ENCODE assay signal across 22 cellular contexts in the genomic region with DNA sequence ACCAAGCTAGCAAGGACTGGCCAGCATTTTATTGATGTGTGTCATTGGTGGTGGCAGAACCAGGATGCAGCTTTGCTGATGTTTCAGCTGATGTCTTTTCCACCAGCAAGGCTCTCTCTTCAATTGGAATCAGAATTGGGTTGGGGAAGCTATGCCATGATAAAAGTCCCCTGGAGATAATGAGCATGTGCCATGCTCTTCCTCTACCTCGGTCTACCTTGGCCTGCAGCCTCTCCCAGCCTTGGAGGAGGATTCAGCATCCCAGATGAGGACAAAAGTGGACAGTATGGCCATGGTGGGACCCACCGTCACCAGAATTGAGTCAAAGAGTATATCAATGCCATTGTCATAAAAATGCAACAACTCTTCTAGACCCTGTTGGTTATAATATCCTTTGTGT. TPM values are rescaled to one million over a fixed set of nuclear protein-coding genes. Genes with fewer than 3 reads are reported as not detected.
DNase-seq lines count a peak whose midpoint lies in the region; TF ChIP-seq lines count a peak whose summit lies in the region.
"Had no signal": no experiment of that assay in that cellular context is flagged by ENCODE, and none has a peak within 500 bp of the region (broad histone marks: within the 10 kb centered on the region; RNA-seq: fewer than 3 reads in every experiment).

No MANE protein-coding gene starts in this region.

- TF ChIP-seq CTCF in HEK293 (tag by site-specific recombination; IDR thresholded peaks at IDR 0.05) = no peak
- no peak for TF ChIP-seq CTCF in osteocyte (IDR thresholded peaks at IDR 0.05)

- H3K4me3 Mint-ChIP-seq in osteocyte (ENCODE audit: unreplicated experiment) = no peak overlapping the region
- H3K4me3 Mint-ChIP-seq: B cell; CD4-positive, CD25-positive, alpha-beta regulatory T cell; CD8-positive, alpha-beta T cell; GM23338; H9; HFFc6 had no signal

- no peak overlapping the region for H3K27ac ChIP-seq in HEK293 (ENCODE audit: extremely low read depth, low read depth, low read length)
- H3K27ac ChIP-seq: 22Rv1, BLaER1, C4-2B had no signal

- no peak overlapping the region for H3K27ac Mint-ChIP-seq in osteocyte (ENCODE audit: unreplicated experiment)
- H3K27ac Mint-ChIP-seq: B cell; CD4-positive, CD25-positive, alpha-beta regulatory T cell; CD8-positive, alpha-beta T cell; GM23338; H9; HFFc6 had no signal

- POLR2A ChIA-PET in HEK293 (lab: Yijun Ruan, JAX) = interaction anchor here (0.7 kb wide), 1 partner anchor 30 kb away, joined by 3 read pairs; no protein-coding TSS in a partner anchor

- intact Hi-C loops in head of caudate nucleus (cut with DNase I) = loop anchor here (5.0 to 10.0 kb wide), 3 partner anchors 74 to 294 kb away; a partner anchor contains a TSS

- H3K4me1 Mint-ChIP-seq in osteocyte (ENCODE audit: unreplicated experiment) = no peaks in the 10 kb centered on the region
- H3K4me1 Mint-ChIP-seq: GM23338 had no signal

- H3K9me3 ChIP-seq in HEK293 (ENCODE audit: control insufficient read depth, insufficient read depth, low read depth, low read length) = no peaks in the 10 kb centered on the region
- H3K9me3 ChIP-seq: BLaER1, Caco-2 had no signal

- DNase-seq in activated CD8-positive, alpha-beta memory T cell treated with anti-CD3 and anti-CD28 coated beads for 24 hours = peak; percentile 35
- no peak for DNase-seq in activated CD8-positive, alpha-beta memory T cell treated with anti-CD3 and anti-CD28 coated beads, Interleukin-2, amount 50 U/mL, for 4 hours
- DNase-seq in osteocyte (ENCODE audit: extremely low spot score, unreplicated experiment) (peak; percentile 60), NCI-H187 (lab: John Stamatoyannopoulos, UW) (no peak), head of caudate nucleus (no peak)
- DNase-seq: Caco-2; CD4-positive, CD25-positive, alpha-beta regulatory T cell; CD8-positive, alpha-beta T cell; DMS153; DND-41; EL; GDM1; H9; HFFc6 had no signal

- no peaks in the 10 kb centered on the region for H3K36me3 ChIP-seq in HEK293 (ENCODE audit: control insufficient read depth in 2 of 2, insufficient read depth in 1 of 2, low read length in 2 of 2)
- H3K36me3 ChIP-seq: BLaER1 had no signal

- no peaks in the 10 kb centered on the region for H3K9me3 Mint-ChIP-seq in osteocyte (ENCODE audit: unreplicated experiment)
- H3K9me3 Mint-ChIP-seq: CD4-positive, CD25-positive, alpha-beta regulatory T cell; CD8-positive, alpha-beta T cell; GM23338; H9; HFFc6 had no signal

- no peaks in the 10 kb centered on the region for H3K4me1 ChIP-seq in HEK293 (ENCODE audit: control insufficient read depth, insufficient read depth, low read length)
- H3K4me1 ChIP-seq: Caco-2 had no signal

- no peak overlapping the region for H3K4me3 ChIP-seq in HEK293 (ENCODE audit: low read depth, low read length)
- H3K4me3 ChIP-seq: BLaER1, GM12878, GM23338 had no signal

- H3K36me3 Mint-ChIP-seq in osteocyte (ENCODE audit: unreplicated experiment) = no peaks in the 10 kb centered on the region
- H3K36me3 Mint-ChIP-seq: CD4-positive, CD25-positive, alpha-beta regulatory T cell; CD8-positive, alpha-beta T cell had no signal

- peaks cover 23% of the 10 kb centered on the region for H3K27me3 Mint-ChIP-seq in osteocyte (ENCODE audit: unreplicated experiment)
- H3K27me3 Mint-ChIP-seq: B cell had no signal

- CTCF ChIA-PET in HEK293 (lab: Yijun Ruan, JAX) = interaction anchor here (0.7 to 11.1 kb wide), 10 partner anchors 9 to 678 kb away, joined by 3 to 151 read pairs (median 5); no protein-coding TSS in a partner anchor

TF ChIP-seq in HEK293, 187 proteins besides CTCF, POLR2A, EP300 and RAD21:
- TF ChIP-seq ZNF155 (tag by site-specific recombination; IDR thresholded peaks at IDR 0.05) (no peak), ZNF146 (tag by site-specific recombination; IDR thresholded peaks at IDR 0.05) (no peak), ZBTB48 (tag by site-specific recombination; IDR thresholded peaks at IDR 0.05) (no peak), ZEB2 (tag by site-specific recombination; IDR thresholded peaks at IDR 0.05) (no peak), MYNN (tag by site-specific recombination; IDR thresholded peaks at IDR 0.05; ENCODE audit: borderline replicate concordance) (peak; percentile 69; the same call in 1 of the 2 replicates), ZNF501 (tag by site-specific recombination; IDR thresholded peaks at IDR 0.05) (no peak), ZNF274 (IDR thresholded peaks at IDR 0.05; ENCODE audit: low read length) (no peak), ZNF274 (tag by site-specific recombination; IDR thresholded peaks at IDR 0.05; ENCODE audit: borderline replicate concordance) (no peak)

RNA-seq across cellular contexts. Expression of a gene that starts 8.6 kb away (rescaled TPM):
- not detected in 2 replicates for total RNA-seq in osteocyte
- total RNA-seq: Caco-2; CD4-positive, CD25-positive, alpha-beta regulatory T cell; CD8-positive, alpha-beta T cell; GM12878; H4; H9; HFFc6 had no signal

RNA-seq across cellular contexts. Expression of a gene that starts 55.7 kb away (rescaled TPM):
- total RNA-seq in osteocyte = not detected in 2 replicates
- total RNA-seq: Caco-2; CD4-positive, CD25-positive, alpha-beta regulatory T cell; CD8-positive, alpha-beta T cell; GM23338; H4; H9; HFFc6 had no signal

Comparison
In these comparisons a context has a peak if more than half of its experiments do, and no peak if none do; other contexts are left out.
1. DNase-seq: peak in activated CD8-positive, alpha-beta memory T cell treated with anti-CD3 and anti-CD28 coated beads for 24 hours (single experiment) and osteocyte (single experiment); none in activated CD8-positive, alpha-beta memory T cell treated with anti-CD3 and anti-CD28 coated beads, Interleukin-2, amount 50 U/mL, for 4 hours (single experiment), NCI-H187 (0 of 2) and head of caudate nucleus (0 of 42).